Comparison of ENCODE assay signal across 8 cellular contexts in genomic region chr22:36873614-36874308, GRCh38. TPM values are rescaled to one million over a fixed set of nuclear protein-coding genes. Genes with fewer than 3 reads are reported as not detected.
DNase-seq lines count a peak whose midpoint lies in the region; ATAC-seq and TF ChIP-seq lines count a peak whose summit lies in the region.

No MANE protein-coding gene starts in this region.

- H3K27me3 Mint-ChIP-seq in progenitor cell of endocrine pancreas, result peaks cover 47% of the 10 kb centered on the region

- peak; percentile 80 for ATAC-seq in Right ventricle myocardium inferior
- peak; percentile 85 for ATAC-seq in HCT116

- no peak overlapping the region for H3K4me3 Mint-ChIP-seq in progenitor cell of endocrine pancreas (ENCODE audit: low read depth)

- CTCF ChIA-PET in HCT116 (lab: Charles Lee), result interaction anchor here (1.0 to 1.5 kb wide), 2 partner anchors 18 to 104 kb away, joined by 5 read pairs; no protein-coding TSS in a partner anchor

- H3K4me3 ChIP-seq in right atrium auricular region (no peak overlapping the region), HCT116 (replicated peaks in 1 of 2; ENCODE audit: low read depth in 1 of 2, low read length in 2 of 2) (no peak overlapping the region), MM.1S (ENCODE audit: low read length) (peak overlapping the region; percentile 7), foreskin fibroblast (ENCODE audit: low read depth in 1 of 2, low read length in 2 of 2) (no peak overlapping the region)

- no peaks in the 10 kb centered on the region for H3K79me2 ChIP-seq in HCT116 (ENCODE audit: insufficient read depth, low read length)
- no peaks in the 10 kb centered on the region for H3K79me2 ChIP-seq in MM.1S (ENCODE audit: low read length)

- H3K9me2 ChIP-seq in HCT116 (ENCODE audit: insufficient read depth) (no peaks in the 10 kb centered on the region), MM.1S (replicated peaks; ENCODE audit: insufficient read depth, low read length) (no peaks in the 10 kb centered on the region)

- peak overlapping the region in 1 of 2 donors; percentile 4 for H3K27ac ChIP-seq in right atrium auricular region
- no peak overlapping the region for H3K27ac ChIP-seq in HCT116 (ENCODE audit: low read depth, low read length)
- peak overlapping the region; percentile 93 for H3K27ac ChIP-seq in MM.1S (ENCODE audit: low read length)

- H4K20me1 ChIP-seq in HCT116 (ENCODE audit: insufficient read depth), result no peaks in the 10 kb centered on the region
- H4K20me1 ChIP-seq in MM.1S (ENCODE audit: insufficient read depth, low read length), result no peaks in the 10 kb centered on the region

- H3K9me3 ChIP-seq in right atrium auricular region (no peaks in the 10 kb centered on the region), HCT116 (ENCODE audit: control insufficient read depth in 1 of 2, insufficient read depth in 1 of 2, low read depth in 1 of 2, low read length in 2 of 2) (no peaks in the 10 kb centered on the region), MM.1S (replicated peaks; ENCODE audit: insufficient read depth, low read length) (no peaks in the 10 kb centered on the region)

- DNase-seq in Right ventricle myocardium inferior (ENCODE audit: missing footprints), result peak; percentile 83
- DNase-seq in right atrium auricular region (ENCODE audit: low spot score), result no peak
- DNase-seq in HCT116 (ENCODE audit: low read depth, low spot score), result peak; percentile 37
- DNase-seq in MM.1S, result peak; percentile 92
- DNase-seq in activated CD8-positive, alpha-beta memory T cell treated with anti-CD3 and anti-CD28 coated beads, Interleukin-2, amount 50 U/mL, for 48 hours, result peak; percentile 64
- DNase-seq in foreskin fibroblast, result peak; percentile 36 to 60
- DNase-seq in progenitor cell of endocrine pancreas (ENCODE audit: low spot score, unreplicated experiment), result no peak
- no peak for DNase-seq in NCI-H2107 treated with DMSO at 0.1 percent for 48 hours (lab: John Stamatoyannopoulos, UW; ENCODE audit: unreplicated experiment)

- peak overlapping the region; percentile 83 for H2AFZ ChIP-seq in HCT116 (ENCODE audit: low read depth, low read length, poor library complexity, severe bottlenecking)
- peak overlapping the region; percentile 25 for H2AFZ ChIP-seq in MM.1S (ENCODE audit: low read length)

- H3K9me3 Mint-ChIP-seq in progenitor cell of endocrine pancreas (ENCODE audit: low read depth), result no peaks in the 10 kb centered on the region

- peak overlapping the region; percentile 16; the same call in 1 of the 2 replicates for H3K4me2 ChIP-seq in HCT116 (ENCODE audit: low read length)
- H3K4me2 ChIP-seq in MM.1S (ENCODE audit: low read depth, low read length), result peak overlapping the region; percentile 48

- BruUV-seq in HCT116 (replicated peaks; lab: Mats Ljungman, UMichigan), result no TSS peak

- peak in 1 of 2 donors; percentile 66 for TF ChIP-seq CTCF in right atrium auricular region (IDR thresholded peaks at IDR 0.05)
- peak; percentile 53 to 63 (median 59); a peak in 5 of 6 replicates for TF ChIP-seq CTCF in HCT116 (IDR thresholded peaks at IDR 0.05 in 2 of 3, conservative IDR thresholded peaks at IDR 0.05 in 1 of 3; ENCODE audit: borderline replicate concordance in 1 of 3, insufficient read depth in 1 of 3, low read depth in 2 of 3, low read length in 2 of 3)
- peak; percentile 71 for TF ChIP-seq CTCF in MM.1S (IDR thresholded peaks at IDR 0.05; ENCODE audit: low read length)
- TF ChIP-seq CTCF in foreskin fibroblast (IDR thresholded peaks at IDR 0.05; ENCODE audit: low read depth, low read length), result peak; percentile 69
- TF ChIP-seq CTCF in progenitor cell of endocrine pancreas (IDR thresholded peaks at IDR 0.05; ENCODE audit: unreplicated experiment), result peak; percentile 46

- no peaks in the 10 kb centered on the region for H3K27me3 ChIP-seq in right atrium auricular region
- no peaks in the 10 kb centered on the region for H3K27me3 ChIP-seq in HCT116 (ENCODE audit: insufficient read depth, low read length)
- no peaks in the 10 kb centered on the region for H3K27me3 ChIP-seq in MM.1S (replicated peaks; ENCODE audit: insufficient read depth, low read length)

- H3K27ac Mint-ChIP-seq in progenitor cell of endocrine pancreas, result peak overlapping the region; percentile 3

- H3K4me1 Mint-ChIP-seq in progenitor cell of endocrine pancreas (ENCODE audit: low read depth), result no peaks in the 10 kb centered on the region

- intact Hi-C loops in Right ventricle myocardium inferior (cut with DNase I), result loop anchor here (5.0 kb wide), 1 partner anchor 104 kb away; no protein-coding TSS in a partner anchor
- intact Hi-C loops in HCT116 (cut with micrococcal nuclease), result loop anchor here (5.0 kb wide), 1 partner anchor 104 kb away; no protein-coding TSS in a partner anchor

- H3F3A ChIP-seq in MM.1S (ENCODE audit: insufficient read depth, low read length), result peaks cover 31% of the 10 kb centered on the region

- no peak for TF ChIP-seq POLR2A in HCT116 (IDR thresholded peaks at IDR 0.05; ENCODE audit: borderline replicate concordance, extremely low read depth, insufficient read depth, insufficient read length)

- H3K36me3 Mint-ChIP-seq in progenitor cell of endocrine pancreas (ENCODE audit: insufficient read depth), result no peaks in the 10 kb centered on the region

- POLR2A ChIA-PET in HCT116 (lab: Charles Lee), result no interaction called here

- RAD21 ChIA-PET in HCT116 (lab: Charles Lee; ENCODE audit: low non-redundant PET in 1 of 2, low total read pairs in 2 of 2, uncharacterized antibody in 2 of 2, unreplicated experiment in 2 of 2), result no interaction called here

- H3K36me3 ChIP-seq in right atrium auricular region (no peaks in the 10 kb centered on the region), HCT116 (ENCODE audit: control insufficient read depth in 1 of 2, insufficient read depth in 2 of 2, low read length in 2 of 2) (no peaks in the 10 kb centered on the region), MM.1S (replicated peaks; ENCODE audit: insufficient read depth, low read length) (no peaks in the 10 kb centered on the region)

- peak; percentile 58 for TF ChIP-seq RAD21 in HCT116 (IDR thresholded peaks at IDR 0.05; ENCODE audit: low read depth)

- no peak overlapping the region for H3K9ac ChIP-seq in HCT116 (ENCODE audit: low read length)
- H3K9ac ChIP-seq in MM.1S (ENCODE audit: low read length), result peak overlapping the region; percentile 52

- H3K4me1 ChIP-seq in right atrium auricular region (peaks cover 0 to 10% of the 10 kb centered on the region in 2 donors), HCT116 (ENCODE audit: control insufficient read depth in 1 of 2, insufficient read depth in 2 of 2, low read length in 2 of 2) (peaks cover 24 to 49% of the 10 kb centered on the region in 2 experiments; a peak in 3 of 4 replicates), MM.1S (ENCODE audit: low read length) (peaks cover 20% of the 10 kb centered on the region)

TF ChIP-seq in HCT116, 20 proteins besides CTCF, POLR2A, EP300 and RAD21:
- TF ChIP-seq, protein P1, sequence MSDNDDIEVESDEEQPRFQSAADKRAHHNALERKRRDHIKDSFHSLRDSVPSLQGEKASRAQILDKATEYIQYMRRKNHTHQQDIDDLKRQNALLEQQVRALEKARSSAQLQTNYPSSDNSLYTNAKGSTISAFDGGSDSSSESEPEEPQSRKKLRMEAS (IDR thresholded peaks at IDR 0.05), result peak; percentile 46
- no peak for TF ChIP-seq ZFX (IDR thresholded peaks at IDR 0.05)

RNA-seq across cellular contexts. Expression of gene NCF4, which starts 13.0 kb away (rescaled TPM):
- 9.4 TPM for total RNA-seq in Right ventricle myocardium inferior
- 1 to 10 TPM; 3.9 to 7.0 TPM for total RNA-seq in right atrium auricular region
- total RNA-seq in HCT116 (2021; ENCODE audit: unreplicated experiment), result 0.37 TPM
- polyA plus RNA-seq in HCT116 (2012), result 0.46 and 0.86 TPM in 2 replicates
- total RNA-seq in progenitor cell of endocrine pancreas, result not detected in 2 replicates

RNA-seq across cellular contexts. Expression of gene CSF2RB, which starts 39.7 kb away (rescaled TPM):
- total RNA-seq in Right ventricle myocardium inferior, result 3.1 TPM
- total RNA-seq in right atrium auricular region, result 1 to 10 TPM; 1.8 to 4.2 TPM
- total RNA-seq in HCT116 (2021; ENCODE audit: unreplicated experiment), result 0.10 TPM
- polyA plus RNA-seq in HCT116 (2012), result not detected in 2 replicates
- total RNA-seq in progenitor cell of endocrine pancreas, result not detected in 2 replicates

RNA-seq across cellular contexts. Expression of gene PVALB, which starts 56.9 kb away (rescaled TPM):
- total RNA-seq in Right ventricle myocardium inferior, result not detected
- total RNA-seq in right atrium auricular region, result not detected
- not detected for total RNA-seq in HCT116 (2021; ENCODE audit: unreplicated experiment)
- polyA plus RNA-seq in HCT116 (2012), result not detected in 2 replicates
- not detected in 2 replicates for total RNA-seq in progenitor cell of endocrine pancreas

Comparison
In these comparisons a context has a peak if more than half of its experiments do, and no peak if none do; other contexts are left out.
1. DNase-seq: peak in Right ventricle myocardium inferior (single experiment), HCT116 (single experiment), MM.1S (single experiment), activated CD8-positive, alpha-beta memory T cell treated with anti-CD3 and anti-CD28 coated beads, Interleukin-2, amount 50 U/mL, for 48 hours (single experiment) and foreskin fibroblast (2 of 2); none in right atrium auricular region (single experiment), progenitor cell of endocrine pancreas (single experiment) and NCI-H2107 treated with DMSO at 0.1 percent for 48 hours (single experiment).